Comparison of ENCODE assay signal across 11 cellular contexts in genomic region chr5:117220730-117221129, GRCh38.
"Had no signal": no experiment of that assay in that cellular context is flagged by ENCODE, and none has a peak within 500 bp of the region (broad histone marks: within the 10 kb centered on the region; RNA-seq: fewer than 3 reads in every experiment).

No MANE protein-coding gene starts in this region.

- H3K4me3 ChIP-seq: ovary, thoracic aorta had no signal

- H3K27me3 ChIP-seq: ovary had no signal

- H3K27ac ChIP-seq: ovary, thoracic aorta had no signal

- H3K36me3 ChIP-seq: ovary, thoracic aorta had no signal

- DNase-seq: activated CD4-positive, alpha-beta T cell treated with anti-CD3 and anti-CD28 coated beads, Interleukin-2, amount 50 U/mL, for 48 hours; activated CD4-positive, CD25-positive, alpha-beta regulatory T cell treated with anti-CD3 and anti-CD28 coated beads, Interleukin-2, amount 50 U/mL, for 72 hours; activated gamma-delta T cell; activated T-cell treated with anti-CD3 and anti-CD28 coated beads, Interleukin-2, amount 50 U/mL, for 48 hours; dermis blood vessel endothelial cell; endodermal cell; islet precursor cell; ovary; stimulated activated CD4-positive, alpha-beta T cell treated with anti-CD3 and anti-CD28 coated beads, Interleukin-15, amount 100 ng/mL, for 24 hours; stimulated activated CD4-positive, alpha-beta T cell treated with anti-CD3 and anti-CD28 coated beads, Interleukin-4, amount 100 ng/mL, for 24 hours had no signal

- H3K9me3 ChIP-seq: ovary, thoracic aorta had no signal
